8 cellular contexts compared by ENCODE assay signal in the genomic region with DNA sequence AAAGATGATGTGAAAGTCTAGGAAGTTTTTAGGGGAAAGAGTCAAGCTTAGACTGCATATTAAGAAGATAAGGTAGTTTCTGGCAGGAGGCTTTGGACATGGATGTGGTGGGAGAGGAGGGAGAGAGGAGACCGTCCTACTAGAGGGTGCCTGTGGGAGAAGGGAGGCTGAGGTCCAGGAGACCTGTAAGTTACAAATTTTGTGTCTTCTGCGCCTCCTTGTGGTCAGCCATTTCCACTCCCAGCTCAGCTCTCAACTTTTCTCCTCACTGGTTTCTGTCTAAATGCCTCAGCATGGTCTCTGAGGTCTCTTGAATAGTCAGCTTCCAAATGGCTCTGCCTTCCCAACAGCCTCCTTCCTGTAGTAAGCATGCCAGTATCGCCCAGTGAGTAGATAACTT.
DNase-seq lines count a peak whose midpoint lies in the region; ATAC-seq and TF ChIP-seq lines count a peak whose summit lies in the region.

No MANE protein-coding gene starts in this region.

- H3K27me3 ChIP-seq in hepatocyte = no peaks in the 10 kb centered on the region

- no peak overlapping the region for H3K4me2 ChIP-seq in hepatocyte

- CTCF ChIA-PET in activated CD4-positive, alpha-beta T cell treated with anti-CD3 and anti-CD28 coated beads for 36 hours (lab: Charles Lee) = interaction anchor here (0.6 to 1.0 kb wide), 7 partner anchors 20 to 1786 kb away, joined by 3 read pairs; no protein-coding TSS in a partner anchor
- CTCF ChIA-PET in activated CD8-positive, alpha-beta T cell treated with anti-CD3 and anti-CD28 coated beads for 36 hours (lab: Charles Lee) = interaction anchor here (0.9 to 1.4 kb wide), 6 partner anchors 10 to 513 kb away, joined by 3 to 6 read pairs (median 3); no protein-coding TSS in a partner anchor

- DNase-seq in activated CD4-positive, alpha-beta T cell treated with anti-CD3 and anti-CD28 coated beads for 36 hours = peak; percentile 55
- no peak for DNase-seq in activated CD4-positive, alpha-beta T cell treated with anti-CD3 and anti-CD28 coated beads, Interleukin-2, amount 50 U/mL, for 4 hours
- peak; percentile 58 for DNase-seq in M059J (ENCODE audit: low read depth)
- peak; percentile 51 for DNase-seq in activated CD8-positive, alpha-beta T cell treated with anti-CD3 and anti-CD28 coated beads for 36 hours
- peak; percentile 69 for DNase-seq in hepatocyte (ENCODE audit: low spot score)
- peak; percentile 3 for DNase-seq in stimulated activated CD4-positive, alpha-beta T cell treated with anti-CD3 and anti-CD28 coated beads, Interleukin-4, amount 100 ng/mL, for 1 hour

- no peaks in the 10 kb centered on the region for H3K79me2 ChIP-seq in hepatocyte

- H3K27me3 Mint-ChIP-seq in activated CD4-positive, alpha-beta T cell treated with anti-CD3 and anti-CD28 coated beads for 36 hours = peaks cover 21% of the 10 kb centered on the region
- H3K27me3 Mint-ChIP-seq in activated CD8-positive, alpha-beta T cell treated with anti-CD3 and anti-CD28 coated beads for 36 hours = peaks cover 21% of the 10 kb centered on the region

- peak; percentile 56 for TF ChIP-seq CTCF in activated CD8-positive, alpha-beta T cell treated with anti-CD3 and anti-CD28 coated beads for 36 hours (IDR thresholded peaks at IDR 0.05)
- peak; percentile 63 for TF ChIP-seq CTCF in hepatocyte (IDR thresholded peaks at IDR 0.05; ENCODE audit: poor library complexity)

- no peaks in the 10 kb centered on the region for H3K9me3 ChIP-seq in hepatocyte (ENCODE audit: low read depth)

- intact Hi-C loops in activated CD4-positive, alpha-beta T cell treated with anti-CD3 and anti-CD28 coated beads for 36 hours (cut with DNase I, micrococcal nuclease) = loop anchor here in 1 of 2 experiments (1.0 to 10.0 kb wide), 3 partner anchors 295 to 861 kb away; no protein-coding TSS in a partner anchor
- intact Hi-C loops in activated CD8-positive, alpha-beta T cell treated with anti-CD3 and anti-CD28 coated beads for 36 hours (cut with micrococcal nuclease) = no loop called here

- WGBS in hepatocyte (ENCODE audit: low lambda C conversion rate, missing lambda C conversion rate) = 35% methylated on average over 3 of the region's 3 CpGs

- H2AFZ ChIP-seq in hepatocyte = no peak overlapping the region

- ATAC-seq in activated CD4-positive, alpha-beta T cell treated with anti-CD3 and anti-CD28 coated beads for 36 hours = no peak
- ATAC-seq in activated CD8-positive, alpha-beta T cell treated with anti-CD3 and anti-CD28 coated beads for 36 hours = no peak
- no peak for ATAC-seq in GM21515 (IDR thresholded peaks at IDR 0.05; ENCODE audit: unreplicated experiment)
- no peak for ATAC-seq in HG03097 (IDR thresholded peaks at IDR 0.05; ENCODE audit: low FRiP score, unreplicated experiment)

- no peak overlapping the region for H3K27ac Mint-ChIP-seq in activated CD4-positive, alpha-beta T cell treated with anti-CD3 and anti-CD28 coated beads for 36 hours
- no peak overlapping the region for H3K27ac Mint-ChIP-seq in activated CD8-positive, alpha-beta T cell treated with anti-CD3 and anti-CD28 coated beads for 36 hours

- no peaks in the 10 kb centered on the region for H3K9me2 ChIP-seq in hepatocyte (replicated peaks; ENCODE audit: insufficient read depth)

- H3K4me1 ChIP-seq in hepatocyte (ENCODE audit: insufficient read depth) = no peaks in the 10 kb centered on the region

- no peak overlapping the region for H3K27ac ChIP-seq in hepatocyte

- H3K4me3 ChIP-seq in hepatocyte = no peak overlapping the region

- POLR2A ChIA-PET in activated CD4-positive, alpha-beta T cell treated with anti-CD3 and anti-CD28 coated beads for 36 hours (lab: Charles Lee) = no interaction called here
- POLR2A ChIA-PET in activated CD8-positive, alpha-beta T cell treated with anti-CD3 and anti-CD28 coated beads for 36 hours (lab: Charles Lee) = no interaction called here

- no peak overlapping the region for H3K4me3 Mint-ChIP-seq in activated CD4-positive, alpha-beta T cell treated with anti-CD3 and anti-CD28 coated beads for 36 hours
- H3K4me3 Mint-ChIP-seq in activated CD8-positive, alpha-beta T cell treated with anti-CD3 and anti-CD28 coated beads for 36 hours = no peak overlapping the region

- H3K9me3 Mint-ChIP-seq in activated CD4-positive, alpha-beta T cell treated with anti-CD3 and anti-CD28 coated beads for 36 hours (ENCODE audit: low read depth) = no peaks in the 10 kb centered on the region
- no peaks in the 10 kb centered on the region for H3K9me3 Mint-ChIP-seq in activated CD8-positive, alpha-beta T cell treated with anti-CD3 and anti-CD28 coated beads for 36 hours

- H4K20me1 ChIP-seq in hepatocyte (ENCODE audit: insufficient read depth, poor library complexity, severe bottlenecking) = no peaks in the 10 kb centered on the region

- no peaks in the 10 kb centered on the region for H3K36me3 Mint-ChIP-seq in activated CD4-positive, alpha-beta T cell treated with anti-CD3 and anti-CD28 coated beads for 36 hours (ENCODE audit: low read depth)
- H3K36me3 Mint-ChIP-seq in activated CD8-positive, alpha-beta T cell treated with anti-CD3 and anti-CD28 coated beads for 36 hours (ENCODE audit: low read depth) = no peaks in the 10 kb centered on the region

- no peaks in the 10 kb centered on the region for H3K4me1 Mint-ChIP-seq in activated CD4-positive, alpha-beta T cell treated with anti-CD3 and anti-CD28 coated beads for 36 hours
- H3K4me1 Mint-ChIP-seq in activated CD8-positive, alpha-beta T cell treated with anti-CD3 and anti-CD28 coated beads for 36 hours (ENCODE audit: low read depth) = no peaks in the 10 kb centered on the region

- no peaks in the 10 kb centered on the region for H3K36me3 ChIP-seq in hepatocyte (replicated peaks; ENCODE audit: insufficient read depth, low read depth)

Comparison
In these comparisons a context has a peak if more than half of its experiments do, and no peak if none do; other contexts are left out.
1. DNase-seq: peak in activated CD4-positive, alpha-beta T cell treated with anti-CD3 and anti-CD28 coated beads for 36 hours (single experiment), M059J (single experiment), activated CD8-positive, alpha-beta T cell treated with anti-CD3 and anti-CD28 coated beads for 36 hours (single experiment), hepatocyte (single experiment) and stimulated activated CD4-positive, alpha-beta T cell treated with anti-CD3 and anti-CD28 coated beads, Interleukin-4, amount 100 ng/mL, for 1 hour (single experiment); none in activated CD4-positive, alpha-beta T cell treated with anti-CD3 and anti-CD28 coated beads, Interleukin-2, amount 50 U/mL, for 4 hours (0 of 2).